In genomic region chr1:8189931-8190483, GRCh38 we compare ENCODE assay signal across 12 cellular contexts.
DNase-seq lines count a peak whose midpoint lies in the region; ATAC-seq and TF ChIP-seq lines count a peak whose summit lies in the region.
"Had no signal": no experiment of that assay in that cellular context is flagged by ENCODE, and none has a peak within 500 bp of the region (broad histone marks: within the 10 kb centered on the region; RNA-seq: fewer than 3 reads in every experiment).

No MANE protein-coding gene starts in this region.

- TF ChIP-seq CTCF in HCT116 (IDR thresholded peaks at IDR 0.05 in 2 of 3, conservative IDR thresholded peaks at IDR 0.05 in 1 of 3; ENCODE audit: borderline replicate concordance in 1 of 3, insufficient read depth in 1 of 3, low read depth in 2 of 3, low read length in 2 of 3): no peak
- no peak for TF ChIP-seq CTCF in ascending aorta (IDR thresholded peaks at IDR 0.05)
- TF ChIP-seq CTCF in sigmoid colon (IDR thresholded peaks at IDR 0.05): no peak

- H3K9me2 ChIP-seq in HCT116 (ENCODE audit: insufficient read depth): no peaks in the 10 kb centered on the region

- H3K27ac ChIP-seq in HCT116 (ENCODE audit: low read depth, low read length) (peak overlapping the region; percentile 91), ascending aorta (peak overlapping the region; percentile 37 to 46), sigmoid colon (peak overlapping the region; percentile 52 to 68 (median 60)), substantia nigra (ENCODE audit: low read depth, low read length, poor library complexity, severe bottlenecking) (no peak overlapping the region)
- H3K27ac ChIP-seq: ovary had no signal

- H3K4me3 ChIP-seq in HCT116 (replicated peaks in 1 of 2; ENCODE audit: low read depth in 1 of 2, low read length in 2 of 2): no peak overlapping the region
- no peak overlapping the region for H3K4me3 ChIP-seq in ascending aorta
- no peak overlapping the region for H3K4me3 ChIP-seq in sigmoid colon
- H3K4me3 ChIP-seq: ovary had no signal

- peak; percentile 74 for ATAC-seq in HCT116
- ATAC-seq: activated T-cell treated with anti-CD3 and anti-CD28 coated beads, Interleukin-2, amount 50 U/mL, for 72 hours had no signal

- CTCF ChIA-PET in HCT116 (lab: Charles Lee): interaction anchor here (2.2 kb wide), 1 partner anchor 124 kb away, joined by 9 read pairs; no protein-coding TSS in a partner anchor

- H3K36me3 ChIP-seq in HCT116 (ENCODE audit: control insufficient read depth in 1 of 2, insufficient read depth in 2 of 2, low read length in 2 of 2) (no peaks in the 10 kb centered on the region), ascending aorta (no peaks in the 10 kb centered on the region), sigmoid colon (no peaks in the 10 kb centered on the region)
- H3K36me3 ChIP-seq: ovary had no signal

- no peaks in the 10 kb centered on the region for H3K79me2 ChIP-seq in HCT116 (ENCODE audit: insufficient read depth, low read length)

- 74 to 91% methylated on average over 6 of the region's 6 CpGs for WGBS in sigmoid colon, 2 donors

- no peaks in the 10 kb centered on the region for H4K20me1 ChIP-seq in HCT116 (ENCODE audit: insufficient read depth)

- H3K9me3 ChIP-seq in HCT116 (ENCODE audit: control insufficient read depth in 1 of 2, insufficient read depth in 1 of 2, low read depth in 1 of 2, low read length in 2 of 2) (no peaks in the 10 kb centered on the region), ascending aorta (no peaks in the 10 kb centered on the region), sigmoid colon (no peaks in the 10 kb centered on the region)
- H3K9me3 ChIP-seq: ovary had no signal

- BruUV-seq in HCT116 (replicated peaks; lab: Mats Ljungman, UMichigan): no TSS peak

- peak overlapping the region; percentile 55 for H3K4me2 ChIP-seq in HCT116 (ENCODE audit: low read length)

- peak; percentile 91 for DNase-seq in HCT116 (ENCODE audit: low read depth, low spot score)
- no peak for DNase-seq in ascending aorta (ENCODE audit: low spot score in 2 of 2)
- peak; percentile 41 for DNase-seq in islet precursor cell
- DNase-seq in sigmoid colon: no peak
- DNase-seq in substantia nigra (lab: John Stamatoyannopoulos, UW): no peak
- DNase-seq in NCI-H510A treated with DMSO at 0.1 percent for 48 hours (lab: John Stamatoyannopoulos, UW): no peak
- no peak for DNase-seq in GF-D8 (lab: John Stamatoyannopoulos, UW)
- DNase-seq in posterior vena cava (ENCODE audit: low spot score): no peak
- DNase-seq: activated CD4-positive, alpha-beta T cell treated with anti-CD3 and anti-CD28 coated beads, Interleukin-2, amount 50 U/mL, for 4 hours; activated T-cell treated with anti-CD3 and anti-CD28 coated beads, Interleukin-2, amount 50 U/mL, for 72 hours; NCI-H1436 had no signal

- H3K27me3 ChIP-seq in HCT116 (ENCODE audit: insufficient read depth, low read length): no peaks in the 10 kb centered on the region
- H3K27me3 ChIP-seq in ascending aorta: no peaks in the 10 kb centered on the region
- H3K27me3 ChIP-seq in sigmoid colon: no peaks in the 10 kb centered on the region
- H3K27me3 ChIP-seq: ovary had no signal

- intact Hi-C loops in HCT116 (cut with micrococcal nuclease): no loop called here
- intact Hi-C loops in ascending aorta (cut with DNase I): no loop called here
- intact Hi-C loops in sigmoid colon (cut with DNase I): no loop called here
- intact Hi-C loops in posterior vena cava (cut with DNase I): loop anchor here in 1 of 2 donors (10.0 kb wide), 1 partner anchor 45 kb away; no protein-coding TSS in a partner anchor

- peak overlapping the region; percentile 38 for H3K9ac ChIP-seq in HCT116 (ENCODE audit: low read length)

- TF ChIP-seq POLR2A in HCT116 (IDR thresholded peaks at IDR 0.05; ENCODE audit: borderline replicate concordance, extremely low read depth, insufficient read depth, insufficient read length): no peak
- TF ChIP-seq POLR2A in sigmoid colon (IDR thresholded peaks at IDR 0.05): no peak

- RAD21 ChIA-PET in HCT116 (lab: Charles Lee; ENCODE audit: low non-redundant PET in 1 of 2, low total read pairs in 2 of 2, uncharacterized antibody in 2 of 2, unreplicated experiment in 2 of 2): no interaction called here

- no peak overlapping the region for H2AFZ ChIP-seq in HCT116 (ENCODE audit: low read depth, low read length, poor library complexity, severe bottlenecking)

- POLR2A ChIA-PET in HCT116 (lab: Charles Lee): interaction anchor here (0.7 to 3.1 kb wide), 17 partner anchors 12 to 172 kb away, joined by 3 to 27 read pairs (median 5); no protein-coding TSS in a partner anchor

- H3K4me1 ChIP-seq in HCT116 (ENCODE audit: control insufficient read depth in 1 of 2, insufficient read depth in 2 of 2, low read length in 2 of 2): peaks cover 78 to 87% of the 10 kb centered on the region in 2 experiments
- H3K4me1 ChIP-seq in ascending aorta: peaks cover 0 to 12% of the 10 kb centered on the region in 2 donors
- H3K4me1 ChIP-seq in sigmoid colon: peaks cover 0 to 10% (median 4%) of the 10 kb centered on the region in 4 donors

- TF ChIP-seq RAD21 in HCT116 (IDR thresholded peaks at IDR 0.05; ENCODE audit: low read depth): no peak

- TF ChIP-seq EP300 in sigmoid colon (IDR thresholded peaks at IDR 0.05): peak in 2 of 4 donors; percentile 44 to 78

TF ChIP-seq in HCT116, 20 proteins besides CTCF, POLR2A, EP300 and RAD21 (continues in another document):
- TF ChIP-seq, protein P1, sequence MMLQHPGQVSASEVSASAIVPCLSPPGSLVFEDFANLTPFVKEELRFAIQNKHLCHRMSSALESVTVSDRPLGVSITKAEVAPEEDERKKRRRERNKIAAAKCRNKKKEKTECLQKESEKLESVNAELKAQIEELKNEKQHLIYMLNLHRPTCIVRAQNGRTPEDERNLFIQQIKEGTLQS (IDR thresholded peaks at IDR 0.05): no peak
- TF ChIP-seq EZH2 (IDR thresholded peaks at IDR 0.05) (no peak), SIN3A (IDR thresholded peaks at IDR 0.05; ENCODE audit: low read depth) (no peak), ZFX (IDR thresholded peaks at IDR 0.05) (0 out of 2 replicates have a peak, but pooled peaks have one; percentile 20), ZNF274 (IDR thresholded peaks at IDR 0.05; ENCODE audit: low read depth, low read length) (no peak), FOSL1 (IDR thresholded peaks at IDR 0.05; ENCODE audit: low read depth) (no peak), TCF7L2 (IDR thresholded peaks at IDR 0.05; ENCODE audit: borderline replicate concordance, extremely low read depth, insufficient read depth, insufficient read length) (peak; percentile 93), SRF (IDR thresholded peaks at IDR 0.05; ENCODE audit: low read depth) (no peak), EGR1 (IDR thresholded peaks at IDR 0.05; ENCODE audit: low read depth) (no peak), POLR2AphosphoS5 (IDR thresholded peaks at IDR 0.05; ENCODE audit: low read depth, low read length) (peak; percentile 75), ELF1 (IDR thresholded peaks at IDR 0.05; ENCODE audit: borderline replicate concordance, low read depth) (no peak), EZH2phosphoT487 (IDR thresholded peaks at IDR 0.05; ENCODE audit: borderline replicate concordance) (no peak), CEBPB (IDR thresholded peaks at IDR 0.05; ENCODE audit: low read depth) (no peak), CBX3 (IDR thresholded peaks at IDR 0.05; ENCODE audit: low read depth) (no peak), ZBTB33 (IDR thresholded peaks at IDR 0.05; ENCODE audit: extremely low read depth, insufficient replicate concordance, low read length) (peak; percentile 59), JUND (IDR thresholded peaks at IDR 0.05) (no peak), SP1 (IDR thresholded peaks at IDR 0.05; ENCODE audit: low read depth) (no peak), YY1 (IDR thresholded peaks at IDR 0.05; ENCODE audit: extremely low read depth, insufficient replicate concordance, low read depth, low read length) (peak; percentile 33)
- TF ChIP-seq, protein P2, sequence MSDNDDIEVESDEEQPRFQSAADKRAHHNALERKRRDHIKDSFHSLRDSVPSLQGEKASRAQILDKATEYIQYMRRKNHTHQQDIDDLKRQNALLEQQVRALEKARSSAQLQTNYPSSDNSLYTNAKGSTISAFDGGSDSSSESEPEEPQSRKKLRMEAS (IDR thresholded peaks at IDR 0.05): no peak

Comparison
In these comparisons a context has a peak if more than half of its experiments do, and no peak if none do; other contexts are left out.
1. DNase-seq: peak in HCT116 (single experiment) and islet precursor cell (single experiment); none in ascending aorta (0 of 2), sigmoid colon (single experiment), substantia nigra (0 of 49), NCI-H510A treated with DMSO at 0.1 percent for 48 hours (single experiment), GF-D8 (single experiment) and posterior vena cava (single experiment).